8 cellular contexts compared by ENCODE assay signal in the genomic region with DNA sequence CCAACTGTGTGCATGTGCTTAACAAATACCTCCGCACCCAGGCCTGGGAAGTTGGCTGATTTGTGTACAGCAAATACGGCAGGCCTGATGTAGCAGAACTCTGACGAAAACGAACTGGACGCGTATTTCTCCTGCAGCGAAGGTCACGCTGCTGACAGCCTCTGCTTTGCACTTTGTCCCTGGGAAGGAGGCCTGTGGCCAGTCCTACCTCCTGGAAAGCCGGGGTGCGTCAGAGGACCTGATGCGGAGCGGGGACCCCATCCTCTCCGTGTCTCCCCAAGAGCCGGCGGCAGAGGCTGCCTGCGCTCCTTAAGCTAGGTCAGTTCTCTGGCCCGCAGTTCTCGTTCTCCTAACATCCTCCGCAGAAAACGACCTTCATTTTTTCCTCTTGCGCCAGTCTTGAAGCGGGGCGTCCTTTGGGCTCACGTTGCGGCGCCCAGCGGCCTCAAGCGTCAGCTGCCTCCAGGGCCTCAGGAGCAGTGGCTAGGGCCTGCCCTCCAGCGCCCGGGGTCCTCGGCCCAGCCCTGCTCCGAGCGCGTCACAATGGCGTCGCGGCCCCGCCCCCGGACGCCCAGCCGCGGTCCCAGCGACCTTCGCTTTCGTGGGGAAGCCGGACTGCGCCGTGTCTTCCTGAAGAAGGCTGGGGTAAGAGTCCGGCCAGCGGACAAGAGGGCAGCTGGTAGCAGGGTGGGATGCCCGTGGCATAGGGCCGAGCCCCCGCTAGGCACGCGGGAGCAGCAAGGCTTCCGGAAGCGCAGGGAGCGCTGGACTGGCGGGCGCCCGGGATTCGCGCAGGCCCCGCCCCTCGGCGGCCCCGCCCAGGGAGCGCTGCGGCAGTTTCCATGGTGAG. TPM values are rescaled to one million over a fixed set of nuclear protein-coding genes. Genes with fewer than 3 reads are reported as not detected.
DNase-seq lines count a peak whose midpoint lies in the region; TF ChIP-seq lines count a peak whose summit lies in the region.

A gene (plus strand): TSS at position 821 of the 850 bp plus-strand sequence. CDS start 38,703 bp downstream, outside the sequence.

- H3K9me3 ChIP-seq in HAP-1 (no peaks in the 10 kb centered on the region), adipocyte (ENCODE audit: control insufficient read depth, low read length) (no peaks in the 10 kb centered on the region), trophoblast cell (ENCODE audit: insufficient read depth, low read depth, low read length) (peaks cover 2% of the 10 kb centered on the region), transverse colon (no peaks in the 10 kb centered on the region)

- peak within 1 kb of the TSS; percentile 82 for H4K91ac ChIP-seq in trophoblast cell (ENCODE audit: low read depth, low read length)

- DNase-seq in HAP-1 (ENCODE audit: low spot score in 2 of 2) (peak; percentile 74 to 89), M059J (ENCODE audit: low read depth) (peak; percentile 85), SW 1271 (lab: John Stamatoyannopoulos, UW) (peak; percentile 46 to 82), adipocyte (ENCODE audit: low read depth) (peak; percentile 93), cardiac septum (ENCODE audit: low spot score) (peak; percentile 96), trophoblast cell (peak; percentile 92 to 94), transverse colon (peak; percentile 94)

- TF ChIP-seq POLR2A in transverse colon (IDR thresholded peaks at IDR 0.05): peak; percentile 98

- intact Hi-C loops in cardiac septum (cut with DNase I) (loop anchor here (1.0 to 5.0 kb wide), 2 partner anchors 16 to 39 kb away; no protein-coding TSS in a partner anchor), transverse colon (cut with DNase I; ENCODE audit: low total_unique reads) (no loop called here)

- peak within 1 kb of the TSS; percentile 57 for H3K4ac ChIP-seq in trophoblast cell (ENCODE audit: low read depth, low read length)

- peak within 1 kb of the TSS; percentile 92 for H4K8ac ChIP-seq in trophoblast cell (ENCODE audit: low read depth, low read length)

- H3K4me1 ChIP-seq in HAP-1 (peaks cover 4% of the 10 kb centered on the region), adipocyte (ENCODE audit: control insufficient read depth, insufficient read depth, low read length) (peaks cover 8% of the 10 kb centered on the region), trophoblast cell (ENCODE audit: control insufficient read depth in 1 of 2, insufficient read depth in 2 of 2, low read length in 2 of 2) (peaks cover 0 to 2% of the 10 kb centered on the region in 2 experiments), transverse colon (peaks cover 3 to 16% (median 4%) of the 10 kb centered on the region in 4 donors)

- H3K23ac ChIP-seq in trophoblast cell (ENCODE audit: low read length): peak within 1 kb of the TSS; percentile 80

- peak within 1 kb of the TSS; percentile 85 for H3K18ac ChIP-seq in trophoblast cell (ENCODE audit: low read length)

- peak within 1 kb of the TSS; percentile 87 for H3K14ac ChIP-seq in trophoblast cell (ENCODE audit: low read length)

- no peak within 1 kb of the TSS for H2AK5ac ChIP-seq in trophoblast cell (ENCODE audit: low read length)

- peak within 1 kb of the TSS; percentile 100 for H3K4me2 ChIP-seq in trophoblast cell (ENCODE audit: low read length)

- H3K79me2 ChIP-seq in trophoblast cell (ENCODE audit: control insufficient read depth, insufficient read depth, low read length, poor library complexity): peaks cover 5% of the 10 kb centered on the region

- TF ChIP-seq CTCF in transverse colon (IDR thresholded peaks at IDR 0.05): peak in 3 of 5 experiments; percentile 15 to 35 (median 25)

- no peaks in the 10 kb centered on the region for H3K27me3 ChIP-seq in HAP-1 (ENCODE audit: low read depth)
- H3K27me3 ChIP-seq in adipocyte (replicated peaks; ENCODE audit: control insufficient read depth, insufficient read depth, low read length): no peaks in the 10 kb centered on the region
- H3K27me3 ChIP-seq in trophoblast cell (ENCODE audit: insufficient read depth, low read length): no peaks in the 10 kb centered on the region
- no peaks in the 10 kb centered on the region for H3K27me3 ChIP-seq in transverse colon

- H2AFZ ChIP-seq in trophoblast cell (ENCODE audit: insufficient read depth, low read length, poor library complexity): peak within 1 kb of the TSS; percentile 78

- no CpG with 5 or more reads among the region's 69 CpGs for WGBS in trophoblast cell (ENCODE audit: extremely low coverage, insufficient coverage, insufficient read length)
- 0% methylated on average over 6 to 30 of the region's 69 CpGs for WGBS in transverse colon (ENCODE audit: low coverage in 1 of 2), 2 donors

- peak within 1 kb of the TSS; percentile 20 for H2BK12ac ChIP-seq in trophoblast cell (ENCODE audit: low read length)

- H3K79me1 ChIP-seq in trophoblast cell (ENCODE audit: low read length): peaks cover 6% of the 10 kb centered on the region

- H2BK5ac ChIP-seq in trophoblast cell (ENCODE audit: low read depth, low read length, poor library complexity): peak within 1 kb of the TSS; percentile 82

- peak within 1 kb of the TSS; percentile 77 for H2BK120ac ChIP-seq in trophoblast cell (ENCODE audit: insufficient read depth, low read length, poor library complexity)

- in situ Hi-C loops in HAP-1 (cut with MboI; ENCODE audit: low sequenced_read_pairs): no loop called here
- in situ Hi-C loops in transverse colon (cut with MboI; ENCODE audit: low pct_ligation_motif_present in 1 of 4, low pct_unique_long_range_greater_than_20kb in 1 of 4, low sequenced_read_pairs in 3 of 4): no loop called here

- peak within 1 kb of the TSS; percentile 93 for H3K4me3 ChIP-seq in GM08714 (ENCODE audit: low read length)
- peak within 1 kb of the TSS; percentile 84 for H3K4me3 ChIP-seq in HAP-1
- peak within 1 kb of the TSS; percentile 88 for H3K4me3 ChIP-seq in adipocyte (ENCODE audit: low read length)
- H3K4me3 ChIP-seq in trophoblast cell (ENCODE audit: low read depth, low read length): peak within 1 kb of the TSS; percentile 98
- H3K4me3 ChIP-seq in transverse colon: peak within 1 kb of the TSS; percentile 56 to 87 (median 86)

- H3K9ac ChIP-seq in adipocyte (ENCODE audit: low read length): peak within 1 kb of the TSS; percentile 98
- peak within 1 kb of the TSS; percentile 93 for H3K9ac ChIP-seq in trophoblast cell (ENCODE audit: low read length)

- peak within 1 kb of the TSS; percentile 79 for H4K12ac ChIP-seq in trophoblast cell (ENCODE audit: low read depth, low read length)

- H3K27ac ChIP-seq in trophoblast cell (ENCODE audit: low read depth, low read length) (peak within 1 kb of the TSS; percentile 95), transverse colon (peak within 1 kb of the TSS; percentile 97 to 99 (median 98))

- H3K36me3 ChIP-seq in HAP-1 (replicated peaks) (no peaks in the 10 kb centered on the region), adipocyte (ENCODE audit: control insufficient read depth, insufficient read depth, low read length, severe bottlenecking) (no peaks in the 10 kb centered on the region), trophoblast cell (ENCODE audit: control insufficient read depth in 1 of 2, insufficient read depth in 2 of 2, low read length in 2 of 2) (no peaks in the 10 kb centered on the region), transverse colon (no peaks in the 10 kb centered on the region)

- TF ChIP-seq EP300 in transverse colon (IDR thresholded peaks at IDR 0.05; ENCODE audit: low read depth): peak; percentile 29

RNA-seq across cellular contexts. Expression of the gene that starts here (rescaled TPM):
- 1.0 and 2.6 TPM in 2 replicates for total RNA-seq in M059J (2014; rRNA removed; shearing (Covaris generic))
- total RNA-seq in cardiac septum (2.7 TPM), transverse colon (10 to 100 TPM in 1 of 4 donors, 1 to 10 TPM in 3; 6.3 to 15.0 (median 7.9) TPM)
- 1.5 and 1.8 TPM in 2 replicates for polyA plus RNA-seq in trophoblast cell (2013)

Comparison
In these comparisons a context has a peak if more than half of its experiments do, and no peak if none do; other contexts are left out.
1. Peak in every context shown above with its lines: DNase-seq, H3K4me3 ChIP-seq and H3K27ac ChIP-seq.